20 cellular contexts compared by ENCODE assay signal in the genomic region with DNA sequence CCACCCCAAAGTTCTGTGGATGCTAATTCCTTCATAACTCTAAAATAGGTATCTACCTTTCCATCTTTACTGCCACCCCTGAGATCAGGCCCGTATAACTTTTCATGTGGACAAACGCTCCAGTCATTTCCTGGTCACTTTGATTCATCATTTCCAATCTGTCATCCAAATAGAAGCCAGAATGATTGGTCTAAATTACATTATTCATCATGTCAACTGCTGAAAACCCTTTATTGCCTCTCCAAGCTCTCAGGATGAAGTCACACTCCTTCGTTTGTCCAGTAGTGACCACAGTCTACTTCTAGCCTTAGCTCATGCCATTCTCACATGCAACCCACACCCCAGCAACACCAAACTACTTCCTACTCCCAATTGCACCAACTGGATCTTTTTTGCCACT.
DNase-seq lines count a peak whose midpoint lies in the region; ATAC-seq and TF ChIP-seq lines count a peak whose summit lies in the region.
"Had no signal": no experiment of that assay in that cellular context is flagged by ENCODE, and none has a peak within 500 bp of the region (broad histone marks: within the 10 kb centered on the region; RNA-seq: fewer than 3 reads in every experiment).

No MANE protein-coding gene starts in this region.

- no peaks in the 10 kb centered on the region for H3K36me3 ChIP-seq in MG63
- no peaks in the 10 kb centered on the region for H3K36me3 ChIP-seq in neural progenitor cell
- H3K36me3 ChIP-seq: BE2C had no signal

- peaks cover 8% of the 10 kb centered on the region for H3K9me3 Mint-ChIP-seq in neural progenitor cell
- no peaks in the 10 kb centered on the region for H3K9me3 Mint-ChIP-seq in activated CD8-positive, alpha-beta T cell treated with anti-CD3 and anti-CD28 coated beads for 36 hours
- H3K9me3 Mint-ChIP-seq in progenitor cell of endocrine pancreas (ENCODE audit: low read depth) = peaks cover 9% of the 10 kb centered on the region

- DNase-seq in AG20443 (ENCODE audit: low spot score) = peak; percentile 41
- peak; percentile 4 for DNase-seq in MG63
- peak; percentile 39 for DNase-seq in astrocyte of the hippocampus (ENCODE audit: low read depth, low spot score)
- DNase-seq in neural progenitor cell (ENCODE audit: low spot score) = no peak
- DNase-seq in activated CD8-positive, alpha-beta T cell treated with anti-CD3 and anti-CD28 coated beads for 36 hours = no peak
- no peak for DNase-seq in progenitor cell of endocrine pancreas (ENCODE audit: low spot score, unreplicated experiment)
- DNase-seq: BE2C; CD8-positive, alpha-beta memory T cell; Kasumi-1; MM.1S; NCI-H2029; NCI-H446; NCI-H526; NCI-H82; SK-N-SH had no signal

- H3K4me1 ChIP-seq in neural progenitor cell = peaks cover 14% of the 10 kb centered on the region

- no peak overlapping the region for H3K9ac ChIP-seq in neural progenitor cell
- H3K9ac ChIP-seq: SK-N-SH had no signal

- H3K4me3 Mint-ChIP-seq in neural progenitor cell (no peak overlapping the region), progenitor cell of endocrine pancreas (ENCODE audit: low read depth) (no peak overlapping the region)
- no peak overlapping the region for H3K4me3 Mint-ChIP-seq in activated CD8-positive, alpha-beta T cell treated with anti-CD3 and anti-CD28 coated beads for 36 hours
- H3K4me3 Mint-ChIP-seq: CD14-positive monocyte; CD8-positive, alpha-beta memory T cell had no signal

- no peaks in the 10 kb centered on the region for H3F3A ChIP-seq in neural progenitor cell (ENCODE audit: low read depth)

- intact Hi-C loops in activated CD8-positive, alpha-beta T cell treated with anti-CD3 and anti-CD28 coated beads for 36 hours (cut with micrococcal nuclease) = no loop called here

- H3K79me2 ChIP-seq in neural progenitor cell (ENCODE audit: low read depth) = no peaks in the 10 kb centered on the region

- no peak for ATAC-seq in activated CD8-positive, alpha-beta T cell treated with anti-CD3 and anti-CD28 coated beads for 36 hours
- no peak for ATAC-seq in GM18511 (IDR thresholded peaks at IDR 0.05; ENCODE audit: unreplicated experiment)
- ATAC-seq: K562, Panc1 had no signal

- H3K27me3 Mint-ChIP-seq in neural progenitor cell (ENCODE audit: insufficient read depth, low read depth) (peaks cover 3% of the 10 kb centered on the region), progenitor cell of endocrine pancreas (peaks cover 5% of the 10 kb centered on the region)
- no peaks in the 10 kb centered on the region for H3K27me3 Mint-ChIP-seq in activated CD8-positive, alpha-beta T cell treated with anti-CD3 and anti-CD28 coated beads for 36 hours

- no peak overlapping the region for H3K4me2 ChIP-seq in neural progenitor cell
- H3K4me2 ChIP-seq: SK-N-SH had no signal

- H4K20me1 ChIP-seq in neural progenitor cell (ENCODE audit: low read depth) = no peaks in the 10 kb centered on the region

- H3K36me3 Mint-ChIP-seq in neural progenitor cell (no peaks in the 10 kb centered on the region), progenitor cell of endocrine pancreas (ENCODE audit: insufficient read depth) (no peaks in the 10 kb centered on the region)
- no peaks in the 10 kb centered on the region for H3K36me3 Mint-ChIP-seq in activated CD8-positive, alpha-beta T cell treated with anti-CD3 and anti-CD28 coated beads for 36 hours (ENCODE audit: low read depth)
- H3K36me3 Mint-ChIP-seq: CD14-positive monocyte; CD8-positive, alpha-beta memory T cell had no signal

- H3K27ac Mint-ChIP-seq in neural progenitor cell (peak overlapping the region; percentile 14), progenitor cell of endocrine pancreas (no peak overlapping the region)
- H3K27ac Mint-ChIP-seq in activated CD8-positive, alpha-beta T cell treated with anti-CD3 and anti-CD28 coated beads for 36 hours = no peak overlapping the region
- H3K27ac Mint-ChIP-seq: CD8-positive, alpha-beta memory T cell had no signal

- no peak overlapping the region for H3K27ac ChIP-seq in neural progenitor cell
- H3K27ac ChIP-seq: 22Rv1 had no signal

- H3K4me1 Mint-ChIP-seq in neural progenitor cell (peaks cover 24% of the 10 kb centered on the region), progenitor cell of endocrine pancreas (ENCODE audit: low read depth) (peaks cover 7% of the 10 kb centered on the region)
- H3K4me1 Mint-ChIP-seq in activated CD8-positive, alpha-beta T cell treated with anti-CD3 and anti-CD28 coated beads for 36 hours (ENCODE audit: low read depth) = no peaks in the 10 kb centered on the region
- H3K4me1 Mint-ChIP-seq: CD14-positive monocyte; CD8-positive, alpha-beta memory T cell had no signal

- H3K27me3 ChIP-seq in MG63 = no peaks in the 10 kb centered on the region
- no peaks in the 10 kb centered on the region for H3K27me3 ChIP-seq in neural progenitor cell
- H3K27me3 ChIP-seq: BE2C had no signal

- no peak for TF ChIP-seq CTCF in neural progenitor cell (IDR thresholded peaks at IDR 0.05)
- no peak for TF ChIP-seq CTCF in activated CD8-positive, alpha-beta T cell treated with anti-CD3 and anti-CD28 coated beads for 36 hours (IDR thresholded peaks at IDR 0.05)
- no peak for TF ChIP-seq CTCF in progenitor cell of endocrine pancreas (IDR thresholded peaks at IDR 0.05; ENCODE audit: unreplicated experiment)

- no peak overlapping the region for H3K4me3 ChIP-seq in MG63
- no peak overlapping the region for H3K4me3 ChIP-seq in neural progenitor cell
- H3K4me3 ChIP-seq: K562 had no signal

- POLR2A ChIA-PET in activated CD8-positive, alpha-beta T cell treated with anti-CD3 and anti-CD28 coated beads for 36 hours (lab: Charles Lee) = no interaction called here

- H2AFZ ChIP-seq in neural progenitor cell (replicated peaks) = no peak overlapping the region

- CTCF ChIA-PET in activated CD8-positive, alpha-beta T cell treated with anti-CD3 and anti-CD28 coated beads for 36 hours (lab: Charles Lee) = no interaction called here

- H3K9me3 ChIP-seq in MG63 (no peaks in the 10 kb centered on the region), neural progenitor cell (ENCODE audit: low read depth) (no peaks in the 10 kb centered on the region)
- H3K9me3 ChIP-seq: BE2C, SK-N-SH had no signal

Comparison
In these comparisons a context has a peak if more than half of its experiments do, and no peak if none do; other contexts are left out.
1. DNase-seq: peak in AG20443 (single experiment), MG63 (single experiment) and astrocyte of the hippocampus (single experiment); none in neural progenitor cell (single experiment), activated CD8-positive, alpha-beta T cell treated with anti-CD3 and anti-CD28 coated beads for 36 hours (single experiment) and progenitor cell of endocrine pancreas (single experiment).